Comparison of ENCODE assay signal across 32 cellular contexts in the genomic region with DNA sequence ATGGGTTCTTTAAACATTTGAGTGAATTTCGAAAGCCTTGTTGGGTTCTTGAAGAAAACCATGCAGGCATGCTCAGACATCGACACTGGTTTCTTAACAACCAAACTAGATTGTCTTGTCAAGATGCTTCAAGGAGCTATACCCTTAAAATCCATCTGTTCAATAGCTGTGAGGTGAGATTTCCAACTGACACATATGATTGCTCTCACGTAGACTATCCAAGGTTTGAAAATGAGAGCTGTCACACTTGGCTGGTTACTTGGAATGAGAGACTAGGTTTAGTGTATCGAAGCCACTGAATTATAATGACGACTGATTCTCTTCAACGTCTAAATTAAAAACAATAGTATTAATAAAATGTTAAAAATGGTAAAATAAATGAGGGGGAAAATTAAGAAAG.
"Had no signal": no experiment of that assay in that cellular context is flagged by ENCODE, and none has a peak within 500 bp of the region (broad histone marks: within the 10 kb centered on the region; RNA-seq: fewer than 3 reads in every experiment).

No MANE protein-coding gene starts in this region.

- ATAC-seq: activated CD4-positive, alpha-beta T cell treated with anti-CD3 and anti-CD28 coated beads for 36 hours; activated CD8-positive, alpha-beta memory T cell treated with anti-CD3 and anti-CD28 coated beads, Interleukin-2, amount 10 ng/mL, durations not matched to agents 7 days and 5 days; activated CD8-positive, alpha-beta T cell treated with anti-CD3 and anti-CD28 coated beads, Interleukin-2, amount 10 ng/mL, durations not matched to agents 7 days and 5 days; activated naive CD8-positive, alpha-beta T cell treated with anti-CD3 and anti-CD28 coated beads, Interleukin-2, amount 50 U/mL, for 24 hours; body of pancreas; effector memory CD8-positive, alpha-beta T cell; gastroesophageal sphincter had no signal

- DNase-seq: activated CD4-positive, alpha-beta memory T cell treated with anti-CD3 and anti-CD28 coated beads for 36 hours; activated CD4-positive, alpha-beta T cell treated with anti-CD3 and anti-CD28 coated beads for 36 hours; activated CD4-positive, alpha-beta T cell treated with anti-CD3 and anti-CD28 coated beads, Interleukin-2, amount 10 ng/mL, durations not matched to agents 24 days and 14 days; activated CD4-positive, CD25-positive, alpha-beta regulatory T cell; activated CD4-positive, CD25-positive, alpha-beta regulatory T cell treated with anti-CD3 and anti-CD28 coated beads, Interleukin-2, amount 50 U/mL, for 72 hours; activated CD8-positive, alpha-beta memory T cell treated with anti-CD3 and anti-CD28 coated beads, Interleukin-2, amount 10 ng/mL, durations not matched to agents 7 days and 5 days; activated CD8-positive, alpha-beta memory T cell treated with anti-CD3 and anti-CD28 coated beads, Interleukin-2, amount 50 U/mL, for 4 hours; activated CD8-positive, alpha-beta T cell treated with anti-CD3 and anti-CD28 coated beads, Interleukin-2, amount 10 ng/mL, durations not matched to agents 7 days and 5 days; activated effector memory CD4-positive, alpha-beta T cell treated with anti-CD3 and anti-CD28 coated beads, Interleukin-2, amount 50 U/mL, for 16 hours; activated naive CD4-positive, alpha-beta T cell treated with anti-CD3 and anti-CD28 coated beads for 36 hours; activated naive CD8-positive, alpha-beta T cell treated with anti-CD3 and anti-CD28 coated beads for 36 hours; activated naive CD8-positive, alpha-beta T cell treated with anti-CD3 and anti-CD28 coated beads, Interleukin-2, amount 50 U/mL, for 24 hours; activated T-cell treated with anti-CD3 and anti-CD28 coated beads, Interleukin-2, amount 50 U/mL, for 1 hour; activated T-cell treated with anti-CD3 and anti-CD28 coated beads, Interleukin-2, amount 50 U/mL, for 48 hours; adrenal gland; amygdala; aorta; body of pancreas; caudate nucleus; cortex of kidney; dermis blood vessel endothelial cell; effector CD4-positive, alpha-beta T cell; effector memory CD8-positive, alpha-beta T cell; esophagus squamous epithelium; foreskin melanocyte; head of caudate nucleus; T-helper 2 cell had no signal

- FAIRE-seq: colon, endometrium, endothelial cell of umbilical vein had no signal

- H3K36me3 ChIP-seq: adrenal gland, esophagus squamous epithelium, gastroesophageal sphincter had no signal

- H3K27ac ChIP-seq: adrenal gland, body of pancreas, epithelial cell of prostate, esophagus squamous epithelium, gastroesophageal sphincter had no signal

- H3K9me3 ChIP-seq: adrenal gland, body of pancreas had no signal

- H3K27me3 ChIP-seq: adrenal gland, body of pancreas, esophagus squamous epithelium, gastroesophageal sphincter had no signal

- H3K4me1 ChIP-seq: adrenal gland, body of pancreas, esophagus squamous epithelium, gastroesophageal sphincter had no signal

- H3K4me3 ChIP-seq: adrenal gland, body of pancreas, esophagus squamous epithelium, gastroesophageal sphincter had no signal
